Comparison of ENCODE assay signal across 11 cellular contexts in the genomic region with DNA sequence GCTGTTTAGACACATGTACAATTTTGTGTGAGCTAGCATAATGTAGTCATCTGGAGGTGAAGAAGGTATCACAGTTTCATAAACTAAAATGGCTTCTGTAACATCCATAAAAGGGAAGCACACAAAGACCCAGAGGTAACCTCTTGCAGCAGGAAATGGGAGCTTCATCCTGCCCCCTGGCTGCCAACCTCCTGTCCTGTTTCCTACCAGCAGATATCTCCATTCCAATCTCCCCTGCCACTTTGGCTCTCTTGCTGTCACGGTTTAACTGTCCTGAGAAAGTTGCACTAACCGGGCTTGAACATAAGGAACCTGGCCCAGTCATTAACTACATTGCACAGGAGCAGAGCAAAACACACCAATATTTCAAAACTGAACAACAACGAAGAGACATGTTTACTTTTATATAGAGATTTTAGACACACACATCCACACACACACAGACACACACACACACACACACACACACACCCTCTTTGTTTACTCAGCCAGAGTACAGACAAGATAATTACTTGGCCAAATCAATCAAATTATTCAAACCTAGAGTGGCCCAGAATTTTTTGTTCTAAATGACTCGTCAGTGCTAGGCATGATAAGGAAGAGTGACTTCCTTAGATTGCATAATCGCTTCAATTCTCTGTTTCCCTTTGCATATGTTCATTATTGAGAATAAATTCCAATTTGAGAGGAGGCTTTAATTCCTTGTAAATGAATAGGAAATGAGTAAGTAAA. TPM values are rescaled to one million over a fixed set of nuclear protein-coding genes. Genes with fewer than 3 reads are reported as not detected.
DNase-seq lines count a peak whose midpoint lies in the region; ATAC-seq, FAIRE-seq and TF ChIP-seq lines count a peak whose summit lies in the region.
"Had no signal": no experiment of that assay in that cellular context is flagged by ENCODE, and none has a peak within 500 bp of the region (broad histone marks: within the 10 kb centered on the region; RNA-seq: fewer than 3 reads in every experiment).

No MANE protein-coding gene starts in this region.

- no peak for FAIRE-seq in keratinocyte (lab: Jason Lieb, UNC)

- H3K4me1 ChIP-seq in HEK293 (ENCODE audit: control insufficient read depth, insufficient read depth, low read length) (no peaks in the 10 kb centered on the region), keratinocyte (ENCODE audit: control insufficient read depth, extremely low read depth, insufficient read depth, low read length) (peaks cover 9% of the 10 kb centered on the region)
- H3K4me1 ChIP-seq: suprapubic skin had no signal

- H4K20me1 ChIP-seq in keratinocyte (ENCODE audit: control insufficient read depth, extremely low read depth, insufficient read depth, low read length) = no peaks in the 10 kb centered on the region

- CTCF ChIA-PET in HEK293 (lab: Yijun Ruan, JAX) = interaction anchor here (0.6 to 1.1 kb wide), 7 partner anchors 9 to 88 kb away, joined by 3 to 4 read pairs (median 3); no protein-coding TSS in a partner anchor

- H3K9me1 ChIP-seq in keratinocyte (ENCODE audit: control insufficient read depth, extremely low read depth, insufficient read depth, low read length) = no peaks in the 10 kb centered on the region

- dilution Hi-C loops in keratinocyte (cut with MboI; ENCODE audit: extremely low pct_ligation_motif_present, low sequenced_read_pairs) = no loop called here

- no peak overlapping the region for H3K4me2 ChIP-seq in keratinocyte (ENCODE audit: control insufficient read depth, extremely low read depth, insufficient read depth, low read depth, low read length)

- no peak overlapping the region for H3K9ac ChIP-seq in keratinocyte (ENCODE audit: control insufficient read depth, extremely low read depth, insufficient read depth, low read length)

- H3K36me3 ChIP-seq in HEK293 (ENCODE audit: control insufficient read depth in 2 of 2, insufficient read depth in 1 of 2, low read length in 2 of 2) (peaks cover 3 to 7% of the 10 kb centered on the region in 2 experiments; a peak in 2 of 3 replicates), keratinocyte (ENCODE audit: control insufficient read depth in 2 of 2, extremely low read depth in 1 of 2, insufficient read depth in 2 of 2, low read length in 2 of 2) (no peaks in the 10 kb centered on the region)
- H3K36me3 ChIP-seq: suprapubic skin had no signal

- H3K27ac ChIP-seq in HEK293 (ENCODE audit: extremely low read depth, low read depth, low read length) (no peak overlapping the region), keratinocyte (ENCODE audit: control insufficient read depth, insufficient read depth, low read length) (no peak overlapping the region)
- H3K27ac ChIP-seq: suprapubic skin had no signal

- H3K9me3 ChIP-seq in HEK293 (ENCODE audit: control insufficient read depth, insufficient read depth, low read depth, low read length) (no peaks in the 10 kb centered on the region), keratinocyte (ENCODE audit: control insufficient read depth, low read depth, low read length) (no peaks in the 10 kb centered on the region)
- H3K9me3 ChIP-seq: suprapubic skin had no signal

- POLR2A ChIA-PET in HEK293 (lab: Yijun Ruan, JAX) = no interaction called here

- H3K27me3 ChIP-seq in keratinocyte (ENCODE audit: control insufficient read depth, extremely low read depth, insufficient read depth, low read length) = peaks cover 3% of the 10 kb centered on the region
- H3K27me3 ChIP-seq: suprapubic skin had no signal

- TF ChIP-seq CTCF in HEK293 (tag by site-specific recombination; IDR thresholded peaks at IDR 0.05) (no peak), astrocyte of the spinal cord (IDR thresholded peaks at IDR 0.05; ENCODE audit: low read depth, low read length) (peak; percentile 13), keratinocyte (optimal IDR thresholded peaks at IDR 0.05 in 1 of 3, IDR thresholded peaks at IDR 0.05 in 1 of 3, conservative IDR thresholded peaks at IDR 0.05 in 1 of 3; ENCODE audit: extremely low read depth in 1 of 3, insufficient read depth in 2 of 3, low read length in 3 of 3) (peak; percentile 23 to 49 (median 34)), GM13977 (IDR thresholded peaks at IDR 0.05; ENCODE audit: extremely low read depth, insufficient read depth, missing control alignments) (no peak)

- no peaks in the 10 kb centered on the region for H3K79me2 ChIP-seq in keratinocyte (ENCODE audit: control insufficient read depth, insufficient read depth, low read length)

- peak; percentile 9 for DNase-seq in NCI-H2029 treated with DMSO at 0.1 percent for 48 hours (lab: John Stamatoyannopoulos, UW)
- DNase-seq in NCI-H2029 (lab: John Stamatoyannopoulos, UW) = no peak
- DNase-seq in astrocyte of the spinal cord (ENCODE audit: low read depth, low spot score) = no peak
- no peak for DNase-seq in keratinocyte (ENCODE audit: low read depth, low spot score)
- DNase-seq in GM13977 (ENCODE audit: low spot score) = no peak
- DNase-seq in activated CD8-positive, alpha-beta memory T cell treated with anti-CD3 and anti-CD28 coated beads, Interleukin-2, amount 50 U/mL, for 4 hours = no peak
- DNase-seq: GDM1, NCI-H2081 treated with DMSO at 0.1 percent for 48 hours had no signal

- H3K4me3 ChIP-seq in HEK293 (ENCODE audit: low read depth, low read length) (no peak overlapping the region), astrocyte of the spinal cord (ENCODE audit: low read depth, low read length) (no peak overlapping the region), keratinocyte (ENCODE audit: control insufficient read depth in 2 of 3, extremely low read depth in 1 of 3, insufficient read depth in 2 of 3, low read depth in 1 of 3, low read length in 3 of 3) (no peak overlapping the region)
- H3K4me3 ChIP-seq: suprapubic skin had no signal

- in situ Hi-C loops in astrocyte of the spinal cord (cut with HindIII; ENCODE audit: low sequenced_read_pairs) (no loop called here), GM13977 (cut with MboI; ENCODE audit: low pct_unique_long_range_greater_than_20kb, low sequenced_read_pairs, unreplicated experiment) (no loop called here)

- no peak for ATAC-seq in GM21528 (IDR thresholded peaks at IDR 0.05; ENCODE audit: low FRiP score, unreplicated experiment)

- H2AFZ ChIP-seq in keratinocyte (ENCODE audit: control insufficient read depth, low read length) = no peak overlapping the region

TF ChIP-seq in HEK293, 187 proteins besides CTCF, POLR2A, EP300 and RAD21:
- TF ChIP-seq, protein P1, sequence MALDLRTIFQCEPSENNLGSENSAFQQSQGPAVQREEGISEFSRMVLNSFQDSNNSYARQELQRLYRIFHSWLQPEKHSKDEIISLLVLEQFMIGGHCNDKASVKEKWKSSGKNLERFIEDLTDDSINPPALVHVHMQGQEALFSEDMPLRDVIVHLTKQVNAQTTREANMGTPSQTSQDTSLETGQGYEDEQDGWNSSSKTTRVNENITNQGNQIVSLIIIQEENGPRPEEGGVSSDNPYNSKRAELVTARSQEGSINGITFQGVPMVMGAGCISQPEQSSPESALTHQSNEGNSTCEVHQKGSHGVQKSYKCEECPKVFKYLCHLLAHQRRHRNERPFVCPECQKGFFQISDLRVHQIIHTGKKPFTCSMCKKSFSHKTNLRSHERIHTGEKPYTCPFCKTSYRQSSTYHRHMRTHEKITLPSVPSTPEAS (tag by site-specific recombination; IDR thresholded peaks at IDR 0.05) = peak; percentile 49; the same call in 1 of the 2 replicates
- TF ChIP-seq SP3 (tag by site-specific recombination; IDR thresholded peaks at IDR 0.05) (no peak), ZNF48 (tag by site-specific recombination; IDR thresholded peaks at IDR 0.05) (no peak), ZNF140 (tag by site-specific recombination; IDR thresholded peaks at IDR 0.05) (peak; percentile 2; the same call in 1 of the 2 replicates)
- TF ChIP-seq, protein P2, sequence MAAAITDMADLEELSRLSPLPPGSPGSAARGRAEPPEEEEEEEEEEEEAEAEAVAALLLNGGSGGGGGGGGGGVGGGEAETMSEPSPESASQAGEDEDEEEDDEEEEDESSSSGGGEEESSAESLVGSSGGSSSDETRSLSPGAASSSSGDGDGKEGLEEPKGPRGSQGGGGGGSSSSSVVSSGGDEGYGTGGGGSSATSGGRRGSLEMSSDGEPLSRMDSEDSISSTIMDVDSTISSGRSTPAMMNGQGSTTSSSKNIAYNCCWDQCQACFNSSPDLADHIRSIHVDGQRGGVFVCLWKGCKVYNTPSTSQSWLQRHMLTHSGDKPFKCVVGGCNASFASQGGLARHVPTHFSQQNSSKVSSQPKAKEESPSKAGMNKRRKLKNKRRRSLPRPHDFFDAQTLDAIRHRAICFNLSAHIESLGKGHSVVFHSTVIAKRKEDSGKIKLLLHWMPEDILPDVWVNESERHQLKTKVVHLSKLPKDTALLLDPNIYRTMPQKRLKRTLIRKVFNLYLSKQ (tag by site-specific recombination; IDR thresholded peaks at IDR 0.05; ENCODE audit: borderline replicate concordance) = 0 out of 2 replicates have a peak, but pooled peaks have one; percentile 53

RNA-seq across cellular contexts. Expression of a gene that starts 24.2 kb away (rescaled TPM):
- 8.9 to 9.6 TPM (median 9.4 TPM) in 3 replicates for polyA plus RNA-seq in keratinocyte
- polyA plus RNA-seq in keratinocyte (2011; ENCODE audit: low read depth) = 6.4 TPM
- polyA plus RNA-seq in keratinocyte (2011; cell fraction: cytosol; rRNA removed) = 8.6 and 9.9 TPM in 2 replicates
- 8.9 and 11.3 TPM in 2 replicates for polyA plus RNA-seq in keratinocyte (2011; cell fraction: nucleus; rRNA removed)
- 7.7 and 8.8 TPM in 2 replicates for polyA plus RNA-seq in keratinocyte (2012; ENCODE audit: low replicate concordance)
- 46.2 to 74.8 TPM (median 67.5 TPM) in 3 replicates for polyA minus RNA-seq in keratinocyte
- 26.7 TPM for polyA minus RNA-seq in keratinocyte (2011; cell fraction: cytosol; rRNA and poly(A)+ RNA removed)
- polyA minus RNA-seq in keratinocyte (2011; cell fraction: nucleus; rRNA and poly(A)+ RNA removed) = 21.4 and 25.5 TPM in 2 replicates

Comparison
In these comparisons a context has a peak if more than half of its experiments do, and no peak if none do; other contexts are left out.
1. CTCF ChIP-seq: peak in astrocyte of the spinal cord (single experiment) and keratinocyte (3 of 3); none in HEK293 (single experiment) and GM13977 (single experiment).